ENCODE assay signal across 8 cellular contexts in the genomic region with DNA sequence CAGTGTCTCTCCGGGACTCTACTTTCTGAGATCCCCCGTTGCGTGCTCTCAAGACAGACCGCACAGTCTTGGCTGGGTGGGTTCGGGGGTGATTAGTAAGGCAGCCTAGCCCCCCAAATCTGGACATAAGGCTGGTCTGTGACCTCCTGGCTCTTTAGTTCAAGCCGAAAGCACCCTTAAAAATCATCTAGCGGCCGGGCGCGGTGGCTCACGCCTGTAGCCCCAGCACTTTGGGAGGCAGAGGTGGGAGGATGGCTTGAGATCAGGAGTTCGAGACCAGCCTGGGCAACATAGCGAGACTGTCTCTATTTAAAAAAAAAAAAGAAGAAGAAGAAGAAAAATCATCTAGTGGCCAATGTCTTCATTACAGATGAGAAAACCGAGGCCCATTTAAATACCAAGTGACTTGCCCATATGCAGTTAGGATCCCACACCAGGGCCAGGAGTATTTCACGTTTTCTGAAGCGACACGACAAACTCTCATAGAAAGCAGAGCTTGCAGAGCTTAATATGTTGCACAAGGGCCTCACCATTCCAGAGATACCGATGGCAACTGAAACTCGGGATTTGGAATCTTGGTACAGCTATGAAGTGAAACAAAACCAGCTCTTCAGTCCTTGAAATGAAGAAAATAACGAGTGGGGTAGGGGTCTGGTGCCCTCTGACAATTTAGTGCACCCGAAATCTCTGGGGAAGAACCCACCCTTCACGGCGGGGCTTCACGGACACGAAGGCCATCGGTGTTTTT. TPM values are rescaled to one million over a fixed set of nuclear protein-coding genes. Genes with fewer than 3 reads are reported as not detected.
DNase-seq lines count a peak whose midpoint lies in the region; ATAC-seq and TF ChIP-seq lines count a peak whose summit lies in the region.

No MANE protein-coding gene starts in this region.

- intact Hi-C loops in thyroid gland (cut with DNase I), result no loop called here

- no peaks in the 10 kb centered on the region; the same call in 1 of the 2 replicates for H3K27me3 ChIP-seq in KMS-11 (ENCODE audit: insufficient read depth, low read depth)
- H3K27me3 ChIP-seq in kidney epithelial cell (ENCODE audit: control insufficient read depth, insufficient read depth, low read length), result no peaks in the 10 kb centered on the region
- H3K27me3 ChIP-seq in thyroid gland, result no peaks in the 10 kb centered on the region

- H3K4me2 ChIP-seq in KMS-11, result peak overlapping the region; percentile 96

- H4K20me1 ChIP-seq in KMS-11 (ENCODE audit: insufficient read depth), result no peaks in the 10 kb centered on the region

- TF ChIP-seq CTCF in KMS-11 (conservative IDR thresholded peaks at IDR 0.05; ENCODE audit: low read depth, low read length) (peak; percentile 31; the same call in 1 of the 2 replicates), kidney epithelial cell (IDR thresholded peaks at IDR 0.05; ENCODE audit: insufficient read depth, low read length, poor library complexity, severe bottlenecking) (peak; percentile 4), thyroid gland (IDR thresholded peaks at IDR 0.05) (peak in 1 of 6 experiments; percentile 14)

- H2AFZ ChIP-seq in KMS-11 (ENCODE audit: low read depth), result peak overlapping the region; percentile 99

- DNase-seq in AG20443 (ENCODE audit: low spot score), result peak; percentile 39
- DNase-seq in amniotic epithelial cell (ENCODE audit: low read depth), result peak; percentile 85
- no peak for DNase-seq in kidney epithelial cell (ENCODE audit: low read depth)
- DNase-seq in thyroid gland, result no peak
- no peak for DNase-seq in islet precursor cell
- no peak for DNase-seq in activated CD4-positive, alpha-beta T cell treated with anti-CD3 and anti-CD28 coated beads, Interleukin-2, amount 50 U/mL, for 48 hours

- peak overlapping the region; percentile 37 for H3K27ac ChIP-seq in KMS-11
- H3K27ac ChIP-seq in thyroid gland, result peak overlapping the region; percentile 69 to 96 (median 96)

- no peaks in the 10 kb centered on the region for H3K36me3 ChIP-seq in KMS-11 (ENCODE audit: insufficient read depth)
- no peaks in the 10 kb centered on the region for H3K36me3 ChIP-seq in kidney epithelial cell (ENCODE audit: control insufficient read depth, insufficient read depth, low read length)
- no peaks in the 10 kb centered on the region for H3K36me3 ChIP-seq in thyroid gland

- H3K4me1 ChIP-seq in KMS-11 (ENCODE audit: low read depth, poor library complexity, severe bottlenecking), result peaks cover 42% of the 10 kb centered on the region
- H3K4me1 ChIP-seq in thyroid gland, result peaks cover 30 to 39% of the 10 kb centered on the region in 2 donors

- H3K4me3 ChIP-seq in KMS-11 (IDR thresholded peaks at IDR 0.05; ENCODE audit: insufficient read depth, low read depth, low read length), result no peak overlapping the region
- H3K4me3 ChIP-seq in kidney epithelial cell (ENCODE audit: low read depth, low read length), result peak overlapping the region; percentile 85
- peak overlapping the region in 1 of 3 donors; percentile 56 for H3K4me3 ChIP-seq in thyroid gland (replicated peaks in 1 of 3)

- ATAC-seq in HG03135 (IDR thresholded peaks at IDR 0.05; ENCODE audit: unreplicated experiment), result no peak

- 43 to 45% methylated on average over 26 of the region's 26 CpGs for WGBS in thyroid gland, 2 donors

- peaks cover 17% of the 10 kb centered on the region; the same call in 1 of the 2 replicates for H3K79me2 ChIP-seq in KMS-11 (ENCODE audit: insufficient read depth, low read depth)

- no peaks in the 10 kb centered on the region for H3K9me3 ChIP-seq in thyroid gland

- peak overlapping the region; percentile 67; the same call in 1 of the 2 replicates for H3K9ac ChIP-seq in KMS-11

- no peak for TF ChIP-seq POLR2A in thyroid gland (IDR thresholded peaks at IDR 0.05)

RNA-seq across cellular contexts. Expression of a gene that starts 0.7 kb away (rescaled TPM):
- 13.6 and 15.6 TPM in 2 replicates for total RNA-seq in kidney epithelial cell
- total RNA-seq in thyroid gland, result 10 to 100 TPM in 2 of 4 donors, 1 to 10 TPM in 2; 5.4 to 21.2 (median 11.3) TPM

RNA-seq across cellular contexts. Expression of a gene that starts 21.6 kb away (rescaled TPM):
- total RNA-seq in kidney epithelial cell, result 40.0 and 47.5 TPM in 2 replicates
- 10 to 100 TPM; 29.2 to 39.0 (median 32.0) TPM for total RNA-seq in thyroid gland

RNA-seq across cellular contexts. Expression of a gene that starts 45.2 kb away (rescaled TPM):
- 44.0 and 47.6 TPM in 2 replicates for total RNA-seq in kidney epithelial cell
- total RNA-seq in thyroid gland, result 10 to 100 TPM; 12.3 to 37.9 (median 22.9) TPM

Comparison
In these comparisons a context has a peak if more than half of its experiments do, and no peak if none do; other contexts are left out.
1. DNase-seq: peak in AG20443 (single experiment) and amniotic epithelial cell (single experiment); none in kidney epithelial cell (single experiment), thyroid gland (0 of 2), islet precursor cell (single experiment) and activated CD4-positive, alpha-beta T cell treated with anti-CD3 and anti-CD28 coated beads, Interleukin-2, amount 50 U/mL, for 48 hours (0 of 2).